17 cellular contexts compared by ENCODE assay signal in the genomic region with DNA sequence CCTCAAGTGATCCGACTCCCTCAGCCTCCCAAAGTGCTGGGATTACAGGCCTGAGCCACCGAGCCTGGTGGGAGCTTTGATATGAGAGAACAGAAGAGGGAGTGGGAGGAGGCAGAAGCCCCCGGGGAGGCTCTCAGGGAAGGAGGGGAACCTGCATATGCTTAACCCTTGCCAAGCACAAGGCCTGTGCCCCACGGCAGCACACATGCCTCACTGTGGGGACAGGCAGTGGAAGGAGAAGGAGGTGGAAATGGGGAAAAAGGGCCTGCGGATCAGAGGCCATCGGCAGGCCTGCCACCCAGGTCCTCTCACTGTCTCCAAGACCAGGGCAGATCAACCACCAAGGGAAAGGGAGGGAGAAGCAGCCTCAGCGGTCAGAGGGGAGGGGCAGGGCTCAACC. TPM values are rescaled to one million over a fixed set of nuclear protein-coding genes. Genes with fewer than 3 reads are reported as not detected.
"Had no signal": no experiment of that assay in that cellular context is flagged by ENCODE, and none has a peak within 500 bp of the region (broad histone marks: within the 10 kb centered on the region; RNA-seq: fewer than 3 reads in every experiment).

No MANE protein-coding gene starts in this region.

- H3K9me3 Mint-ChIP-seq: activated naive CD4-positive, alpha-beta T cell treated with anti-CD3 and anti-CD28 coated beads for 36 hours; activated naive CD8-positive, alpha-beta T cell treated with anti-CD3 and anti-CD28 coated beads, Interleukin-2, amount 50 U/mL, for 24 hours; activated T-helper 1 cell treated with anti-CD3 and anti-CD28 coated beads, Interleukin-12 subunit alpha, Interleukin-12 subunit beta, Interleukin-2, Interleukin-4 antibody, amounts not matched to agents 30 ng/mL and 10 ng/mL and 1 ng/mL, durations not matched to agents 14 hours and 24 hours and 36 hours; naive B cell had no signal

- H3K4me3 Mint-ChIP-seq: activated naive CD4-positive, alpha-beta T cell treated with anti-CD3 and anti-CD28 coated beads for 36 hours; activated naive CD8-positive, alpha-beta T cell treated with anti-CD3 and anti-CD28 coated beads, Interleukin-2, amount 50 U/mL, for 24 hours; activated T-helper 1 cell treated with anti-CD3 and anti-CD28 coated beads, Interleukin-12 subunit alpha, Interleukin-12 subunit beta, Interleukin-2, Interleukin-4 antibody, amounts not matched to agents 30 ng/mL and 10 ng/mL and 1 ng/mL, durations not matched to agents 14 hours and 24 hours and 36 hours; naive B cell had no signal

- H3K27ac Mint-ChIP-seq: activated naive CD4-positive, alpha-beta T cell treated with anti-CD3 and anti-CD28 coated beads for 36 hours; activated naive CD8-positive, alpha-beta T cell treated with anti-CD3 and anti-CD28 coated beads, Interleukin-2, amount 50 U/mL, for 24 hours; activated T-helper 1 cell treated with anti-CD3 and anti-CD28 coated beads, Interleukin-12 subunit alpha, Interleukin-12 subunit beta, Interleukin-2, Interleukin-4 antibody, amounts not matched to agents 30 ng/mL and 10 ng/mL and 1 ng/mL, durations not matched to agents 14 hours and 24 hours and 36 hours; naive B cell had no signal

- DNase-seq: activated CD4-positive, alpha-beta T cell treated with anti-CD3 and anti-CD28 coated beads, Interleukin-2, amount 50 U/mL, for 48 hours; activated naive CD4-positive, alpha-beta T cell treated with anti-CD3 and anti-CD28 coated beads for 36 hours; activated naive CD8-positive, alpha-beta T cell treated with anti-CD3 and anti-CD28 coated beads, Interleukin-2, amount 50 U/mL, for 24 hours; left lung; mammary epithelial cell; naive B cell; retina; stimulated activated CD4-positive, alpha-beta T cell treated with anti-CD3 and anti-CD28 coated beads, Interleukin-15, amount 100 ng/mL, for 24 hours; stimulated activated CD4-positive, alpha-beta T cell treated with anti-CD3 and anti-CD28 coated beads, Interleukin-4, amount 100 ng/mL, for 24 hours; stimulated activated naive CD4-positive, alpha-beta T cell treated with Interleukin-2 at 50 U/mL for 16 hours; upper lobe of left lung had no signal

- H3K9me3 ChIP-seq: left lung, SK-N-SH, upper lobe of left lung had no signal

- H3K36me3 ChIP-seq: left lung, upper lobe of left lung had no signal

- H3K9ac ChIP-seq: SK-N-SH had no signal

- H3K4me2 ChIP-seq: SK-N-SH had no signal

- H3K27me3 ChIP-seq: upper lobe of left lung had no signal

- ATAC-seq: activated naive CD8-positive, alpha-beta T cell treated with anti-CD3 and anti-CD28 coated beads, Interleukin-2, amount 50 U/mL, for 24 hours; esophagus mucosa; left lung had no signal

- H3K4me1 Mint-ChIP-seq: activated naive CD8-positive, alpha-beta T cell treated with anti-CD3 and anti-CD28 coated beads, Interleukin-2, amount 50 U/mL, for 24 hours had no signal

- H3K36me3 Mint-ChIP-seq: naive B cell had no signal

- H3K4me3 ChIP-seq: dorsolateral prefrontal cortex, left lung, upper lobe of left lung had no signal

- H3K27ac ChIP-seq: dorsolateral prefrontal cortex, left lung, upper lobe of left lung had no signal

RNA-seq across cellular contexts. Expression of a gene that starts 7.2 kb away (rescaled TPM):
- total RNA-seq: activated naive CD4-positive, alpha-beta T cell treated with anti-CD3 and anti-CD28 coated beads for 36 hours; activated T-helper 1 cell treated with anti-CD3 and anti-CD28 coated beads, Interleukin-12 subunit alpha, Interleukin-12 subunit beta, Interleukin-2, Interleukin-4 antibody, amounts not matched to agents 30 ng/mL and 10 ng/mL and 1 ng/mL, durations not matched to agents 14 hours and 24 hours and 36 hours; mononuclear cell; T-helper 1 cell treated with Interleukin-12 subunit alpha and Interleukin-12 subunit beta and Interleukin-4 antibody, amounts not matched to agents 30 ng/mL and 1 ng/mL, for 36 hours had no signal
